In genomic region chr19:45403272-45403671, GRCh38 we compare ENCODE assay signal across 14 cellular contexts. TPM values are rescaled to one million over a fixed set of nuclear protein-coding genes. Genes with fewer than 3 reads are reported as not detected.
A peak's percentile ranks its signal among the peaks of the same experiment; 100 is the strongest.
DNase-seq lines count a peak whose midpoint lies in the region; FAIRE-seq and TF ChIP-seq lines count a peak whose summit lies in the region.
"Had no signal": no experiment of that assay in that cellular context is flagged by ENCODE, and none has a peak within 500 bp of the region (broad histone marks: within the 10 kb centered on the region; RNA-seq: fewer than 3 reads in every experiment).

No MANE protein-coding gene starts in this region.

- H4K20me1 ChIP-seq in OCI-LY7 (ENCODE audit: insufficient read depth, low read length) (no peaks in the 10 kb centered on the region), osteoblast (ENCODE audit: insufficient read depth, low read length) (no peaks in the 10 kb centered on the region)

- no peak for FAIRE-seq in kidney (lab: Jason Lieb, UNC)

- CTCF ChIA-PET in BJ (lab: Yijun Ruan, JAX), result interaction anchor here (1.1 to 3.9 kb wide), 11 partner anchors 13 to 239 kb away, joined by 3 to 25 read pairs (median 4); no protein-coding TSS in a partner anchor
- CTCF ChIA-PET in OCI-LY7 (lab: Charles Lee; ENCODE audit: unreplicated experiment), result no interaction called here

- H3K4me1 ChIP-seq in OCI-LY7 (ENCODE audit: insufficient read depth, low read length, poor library complexity, severe bottlenecking), result peaks cover 27% of the 10 kb centered on the region
- peaks cover 24% of the 10 kb centered on the region for H3K4me1 ChIP-seq in osteoblast (ENCODE audit: insufficient read depth, low read length)
- peaks cover 9 to 10% of the 10 kb centered on the region in 2 donors for H3K4me1 ChIP-seq in kidney (ENCODE audit: control insufficient read depth in 1 of 2, insufficient read depth in 1 of 2, low read depth in 1 of 2, low read length in 2 of 2)

- H3K79me2 ChIP-seq in OCI-LY7 (ENCODE audit: insufficient read depth, low read depth, low read length) (peaks cover 10% of the 10 kb centered on the region), osteoblast (ENCODE audit: insufficient read depth, low read length) (peaks cover 15% of the 10 kb centered on the region)

- no peak overlapping the region for H3K9ac ChIP-seq in kidney (ENCODE audit: low read length in 2 of 2)
- H3K9ac ChIP-seq: BLaER1 treated with 17β-estradiol and CSF1 and Interleukin-3, amounts not matched to agents 10 nM and 100 nM had no signal

- H2AFZ ChIP-seq in OCI-LY7 (ENCODE audit: low read length) (peak overlapping the region; percentile 11; the same call in 1 of the 2 replicates), osteoblast (ENCODE audit: low read length) (no peak overlapping the region)

- H3K9me2 ChIP-seq in OCI-LY7 (ENCODE audit: insufficient read depth, low read length), result no peaks in the 10 kb centered on the region

- H3K4me3 ChIP-seq in BJ (ENCODE audit: low read depth, low read length) (peak overlapping the region; percentile 92), OCI-LY7 (ENCODE audit: low read depth, low read length, poor library complexity, severe bottlenecking) (no peak overlapping the region), osteoblast (ENCODE audit: insufficient read depth, low read length) (no peak overlapping the region), kidney (ENCODE audit: low read length in 2 of 2) (no peak overlapping the region)

- DNase-seq in BJ (ENCODE audit: low read depth) (no peak), OCI-LY7 (ENCODE audit: low spot score) (no peak), epithelial cell of prostate (ENCODE audit: low read depth, low spot score) (no peak), osteoblast (ENCODE audit: insufficient read length, low spot score, missing footprints) (no peak), NAMALWA (ENCODE audit: low spot score) (no peak), NCI-H1694 treated with DMSO at 0.1 percent for 48 hours (lab: John Stamatoyannopoulos, UW) (no peak), kidney (no peak), NCI-H1048 (lab: John Stamatoyannopoulos, UW) (no peak)
- DNase-seq: activated effector memory CD4-positive, alpha-beta T cell treated with anti-CD3 and anti-CD28 coated beads, Interleukin-2, amount 50 U/mL, for 16 hours; NCI-H1105; NCI-H774; uterus had no signal

- no TSS peak for BruUV-seq in OCI-LY7 (replicated peaks; lab: Mats Ljungman, UMichigan)

- H3K27ac ChIP-seq in OCI-LY7 (ENCODE audit: low read depth, low read length, poor library complexity, severe bottlenecking), result no peak overlapping the region
- H3K27ac ChIP-seq in epithelial cell of prostate, result peak overlapping the region; percentile 100
- no peak overlapping the region for H3K27ac ChIP-seq in osteoblast (ENCODE audit: low read depth, low read length)
- H3K27ac ChIP-seq in kidney (ENCODE audit: low read depth in 2 of 2, low read length in 2 of 2), result peak overlapping the region in 1 of 2 donors; percentile 41
- H3K27ac ChIP-seq: BLaER1 treated with 17β-estradiol and CSF1 and Interleukin-3, amounts not matched to agents 10 nM and 100 nM; colonic mucosa; uterus had no signal

- H3K27me3 ChIP-seq in BJ (ENCODE audit: control insufficient read depth, insufficient read depth, low read length) (no peaks in the 10 kb centered on the region), osteoblast (ENCODE audit: insufficient read depth, low read length) (no peaks in the 10 kb centered on the region)
- H3K27me3 ChIP-seq: colonic mucosa had no signal

- H3K9me3 ChIP-seq in OCI-LY7 (ENCODE audit: low read length) (no peaks in the 10 kb centered on the region), osteoblast (ENCODE audit: low read depth, low read length) (no peaks in the 10 kb centered on the region), kidney (ENCODE audit: control insufficient read depth in 1 of 2, low read length in 2 of 2) (no peaks in the 10 kb centered on the region)
- H3K9me3 ChIP-seq: BLaER1 treated with 17β-estradiol and CSF1 and Interleukin-3, amounts not matched to agents 10 nM and 100 nM; colonic mucosa; uterus had no signal

- TF ChIP-seq CTCF in BJ (IDR thresholded peaks at IDR 0.05; ENCODE audit: insufficient read depth, low read depth, low read length) (no peak), OCI-LY7 (conservative IDR thresholded peaks at IDR 0.05; ENCODE audit: low read length) (no peak), osteoblast (IDR thresholded peaks at IDR 0.05; ENCODE audit: extremely low read depth, low read depth, low read length) (no peak), kidney (IDR thresholded peaks at IDR 0.05; ENCODE audit: borderline replicate concordance, extremely low read depth, insufficient read depth) (no peak)

- intact Hi-C loops in OCI-LY7 (cut with micrococcal nuclease; ENCODE audit: unreplicated experiment), result no loop called here
- intact Hi-C loops in kidney (cut with DNase I), result no loop called here

- POLR2A ChIA-PET in BJ (lab: Charles Lee) (interaction anchor here (0.6 kb wide), 1 partner anchor 488 kb away, joined by 4 read pairs; no protein-coding TSS in a partner anchor), OCI-LY7 (lab: Charles Lee) (no interaction called here)

- H3K4me2 ChIP-seq in OCI-LY7 (ENCODE audit: low read length) (0 out of 2 replicates have a peak overlapping the region, but pooled peaks have one; percentile 92), osteoblast (ENCODE audit: insufficient read depth, low read length) (peak overlapping the region; percentile 83)

- H3K36me3 ChIP-seq in BJ (ENCODE audit: control insufficient read depth, insufficient read depth, low read length) (no peaks in the 10 kb centered on the region), OCI-LY7 (ENCODE audit: insufficient read depth, low read length) (no peaks in the 10 kb centered on the region; the same call in 1 of the 2 replicates), osteoblast (ENCODE audit: insufficient read depth, low read length) (peaks cover 3% of the 10 kb centered on the region), kidney (ENCODE audit: control insufficient read depth in 1 of 2, insufficient read depth in 2 of 2, low read length in 2 of 2) (no peaks in the 10 kb centered on the region)
- H3K36me3 ChIP-seq: colonic mucosa, uterus had no signal

RNA-seq across cellular contexts. Expression of gene PPP1R13L, which starts 1.6 kb away (rescaled TPM):
- polyA plus RNA-seq in BJ (2011; rRNA removed) (5.4 and 12.3 TPM in 2 replicates), kidney (ENCODE audit: insufficient read depth, low read depth, low replicate concordance) (21.4 TPM)
- polyA minus RNA-seq in BJ (2011; rRNA and poly(A)+ RNA removed), result 8.8 and 18.1 TPM in 2 replicates
- total RNA-seq in OCI-LY7 (2014; rRNA removed; shearing (Covaris generic)), result 5.3 and 7.8 TPM in 2 replicates
- total RNA-seq in OCI-LY7 (2022) (15.5 and 17.4 TPM in 2 replicates), osteoblast (6.9 and 8.5 TPM in 2 replicates), kidney (32.4 TPM)

RNA-seq across cellular contexts. Expression of gene POLR1G, which starts 3.2 kb away (rescaled TPM):
- polyA plus RNA-seq in BJ (2011; rRNA removed) (3.0 and 3.6 TPM in 2 replicates), kidney (ENCODE audit: insufficient read depth, low read depth, low replicate concordance) (2.4 TPM)
- polyA minus RNA-seq in BJ (2011; rRNA and poly(A)+ RNA removed), result 2.3 and 4.1 TPM in 2 replicates
- 16.3 and 28.0 TPM in 2 replicates for total RNA-seq in OCI-LY7 (2014; rRNA removed; shearing (Covaris generic))
- total RNA-seq in OCI-LY7 (2022) (8.8 and 10.8 TPM in 2 replicates), osteoblast (10.5 and 10.6 TPM in 2 replicates), kidney (3.9 TPM)

RNA-seq across cellular contexts. Expression of gene ERCC1, which starts 20.4 kb away (rescaled TPM):
- 84.3 and 121 TPM in 2 replicates for polyA plus RNA-seq in BJ (2011; rRNA removed)
- polyA minus RNA-seq in BJ (2011; rRNA and poly(A)+ RNA removed), result 69.3 and 116 TPM in 2 replicates
- total RNA-seq in OCI-LY7 (2014; rRNA removed; shearing (Covaris generic)), result 125 and 126 TPM in 2 replicates
- total RNA-seq in OCI-LY7 (2022), result 46.2 and 59.4 TPM in 2 replicates
- 88.4 and 96.3 TPM in 2 replicates for total RNA-seq in osteoblast
- 60.8 TPM for total RNA-seq in kidney
- polyA plus RNA-seq in kidney (ENCODE audit: insufficient read depth, low read depth, low replicate concordance), result 107 TPM

RNA-seq across cellular contexts. Expression of gene ERCC2, which starts 32.9 kb away (rescaled TPM):
- polyA plus RNA-seq in BJ (2011; rRNA removed) (63.7 and 94.6 TPM in 2 replicates), kidney (ENCODE audit: insufficient read depth, low read depth, low replicate concordance) (16.7 TPM)
- polyA minus RNA-seq in BJ (2011; rRNA and poly(A)+ RNA removed), result 48.9 and 49.9 TPM in 2 replicates
- total RNA-seq in OCI-LY7 (2014; rRNA removed; shearing (Covaris generic)), result 12.8 and 21.0 TPM in 2 replicates
- total RNA-seq in OCI-LY7 (2022) (24.4 and 30.8 TPM in 2 replicates), osteoblast (47.4 and 52.5 TPM in 2 replicates), kidney (19.0 TPM)
